ENCODE assay signal across 8 cellular contexts in genomic region chr9:126491256-126491879, GRCh38.
A peak's percentile ranks its signal among the peaks of the same experiment; 100 is the strongest.
DNase-seq lines count a peak whose midpoint lies in the region; ATAC-seq, FAIRE-seq and TF ChIP-seq lines count a peak whose summit lies in the region.

No MANE protein-coding gene starts in this region.

- peak; percentile 91 for TF ChIP-seq CTCF in LNCaP clone FGC (IDR thresholded peaks at IDR 0.05; ENCODE audit: control insufficient read depth, extremely low read depth, insufficient read depth)
- peak; percentile 90 to 95 (median 94) for TF ChIP-seq CTCF in breast epithelium (IDR thresholded peaks at IDR 0.05)

- no peaks in the 10 kb centered on the region for H3K4me1 ChIP-seq in breast epithelium

- FAIRE-seq in islet of Langerhans (lab: Jason Lieb, UNC) = peak; percentile 97

- no peaks in the 10 kb centered on the region for H3K27me3 ChIP-seq in breast epithelium

- no peak for TF ChIP-seq POLR2A in breast epithelium (IDR thresholded peaks at IDR 0.05)

- ATAC-seq in GM21619 (IDR thresholded peaks at IDR 0.05; ENCODE audit: unreplicated experiment) (no peak), GM19395 (IDR thresholded peaks at IDR 0.05; ENCODE audit: unreplicated experiment) (no peak)

- H3K27ac ChIP-seq in breast epithelium = no peak overlapping the region

- intact Hi-C loops in breast epithelium (cut with DNase I; ENCODE audit: low total_unique reads) = no loop called here

- no peaks in the 10 kb centered on the region for H3K9me3 ChIP-seq in breast epithelium

- DNase-seq in EL (peak; percentile 66), LNCaP clone FGC (ENCODE audit: low read depth) (peak; percentile 43), SHP77 treated with DMSO at 0.1 percent for 48 hours (lab: John Stamatoyannopoulos, UW) (peak; percentile 40), breast epithelium (ENCODE audit: low spot score in 2 of 2) (no peak)
- peak; percentile 43 for DNase-seq in stimulated activated CD4-positive, alpha-beta T cell treated with anti-CD3 and anti-CD28 coated beads, Interleukin-2, amount 100 ng/mL, for 4 hours (ENCODE audit: low read depth)

- H3K4me3 ChIP-seq in LNCaP clone FGC (ENCODE audit: low read depth, low read length) = no peak overlapping the region
- H3K4me3 ChIP-seq in breast epithelium = no peak overlapping the region

- H3K36me3 ChIP-seq in breast epithelium = no peaks in the 10 kb centered on the region

Comparison
In these comparisons a context has a peak if more than half of its experiments do, and no peak if none do; other contexts are left out.
1. DNase-seq: peak in EL (single experiment), LNCaP clone FGC (single experiment), SHP77 treated with DMSO at 0.1 percent for 48 hours (single experiment) and stimulated activated CD4-positive, alpha-beta T cell treated with anti-CD3 and anti-CD28 coated beads, Interleukin-2, amount 100 ng/mL, for 4 hours (single experiment); none in breast epithelium (0 of 2).